ENCODE assay signal across 17 cellular contexts in the genomic region with DNA sequence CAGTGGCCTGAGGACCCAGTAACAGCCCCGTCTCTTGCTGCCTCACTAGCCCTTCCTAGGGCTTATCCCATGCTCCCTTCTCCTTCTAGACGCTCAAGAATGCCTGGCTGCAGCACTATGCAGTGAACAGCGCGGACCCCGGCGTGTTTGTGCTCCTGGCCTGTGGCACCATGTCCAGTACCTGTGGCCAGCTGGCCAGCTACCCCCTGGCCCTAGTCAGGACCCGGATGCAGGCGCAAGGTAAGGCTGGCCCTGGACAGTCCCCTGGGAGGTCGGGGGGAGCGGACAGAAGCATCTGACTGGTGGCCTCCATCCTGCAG. TPM values are rescaled to one million over a fixed set of nuclear protein-coding genes. Genes with fewer than 3 reads are reported as not detected.
A peak's percentile ranks its signal among the peaks of the same experiment; 100 is the strongest.
DNase-seq lines count a peak whose midpoint lies in the region; ATAC-seq and TF ChIP-seq lines count a peak whose summit lies in the region.
"Had no signal": no experiment of that assay in that cellular context is flagged by ENCODE, and none has a peak within 500 bp of the region (broad histone marks: within the 10 kb centered on the region; RNA-seq: fewer than 3 reads in every experiment).

No MANE protein-coding gene starts in this region.

- POLR2A ChIA-PET in activated CD8-positive, alpha-beta T cell treated with anti-CD3 and anti-CD28 coated beads, Interleukin-2, amount 10 ng/mL, durations not matched to agents 7 days and 5 days (lab: Charles Lee), result no interaction called here
- POLR2A ChIA-PET in activated CD8-positive, alpha-beta T cell treated with anti-CD3 and anti-CD28 coated beads for 36 hours (lab: Charles Lee), result no interaction called here
- POLR2A ChIA-PET in RWPE1 (lab: Yijun Ruan, JAX; ENCODE audit: low non-redundant PET), result no interaction called here

- H3K36me3 ChIP-seq in WERI-Rb-1, result peaks cover 72% of the 10 kb centered on the region

- TF ChIP-seq CTCF in activated CD8-positive, alpha-beta T cell treated with anti-CD3 and anti-CD28 coated beads for 36 hours (IDR thresholded peaks at IDR 0.05), result no peak
- TF ChIP-seq CTCF in RWPE1 (conservative IDR thresholded peaks at IDR 0.05; ENCODE audit: low read depth) (no peak), nephron progenitor cell (IDR thresholded peaks at IDR 0.05) (no peak), WERI-Rb-1 (IDR thresholded peaks at IDR 0.05; ENCODE audit: low read depth, low read length) (no peak)

- CTCF ChIA-PET in activated CD8-positive, alpha-beta T cell treated with anti-CD3 and anti-CD28 coated beads, Interleukin-2, amount 10 ng/mL, durations not matched to agents 7 days and 5 days (lab: Charles Lee), result interaction anchor here (2.7 kb wide), 1 partner anchor 11 kb away, joined by 16 read pairs; no protein-coding TSS in a partner anchor
- CTCF ChIA-PET in activated CD8-positive, alpha-beta T cell treated with anti-CD3 and anti-CD28 coated beads for 36 hours (lab: Charles Lee), result interaction anchor here (1.2 to 2.6 kb wide), 4 partner anchors 11 to 164 kb away, joined by 3 to 22 read pairs (median 7); no protein-coding TSS in a partner anchor
- CTCF ChIA-PET in RWPE1 (lab: Yijun Ruan, JAX), result interaction anchor here (0.6 to 6.6 kb wide), 4 partner anchors 10 to 164 kb away, joined by 3 to 51 read pairs (median 5); no protein-coding TSS in a partner anchor

- intact Hi-C loops in activated CD8-positive, alpha-beta T cell treated with anti-CD3 and anti-CD28 coated beads for 36 hours (cut with micrococcal nuclease), result no loop called here

- no peak for ATAC-seq in activated CD8-positive, alpha-beta T cell treated with anti-CD3 and anti-CD28 coated beads, Interleukin-2, amount 10 ng/mL, durations not matched to agents 7 days and 5 days
- no peak for ATAC-seq in activated CD8-positive, alpha-beta T cell treated with anti-CD3 and anti-CD28 coated beads for 36 hours
- ATAC-seq in stimulated activated naive B cell treated with anti-CD40 and anti-IgM and Interleukin-4, amounts not matched to agents 10 μg/mL and 1 μg/mL and 100 μg/mL, for 72 hours (replicated peaks), result peak in 1 of 2 donors; percentile 11
- no peak for ATAC-seq in HG02759 (IDR thresholded peaks at IDR 0.05; ENCODE audit: unreplicated experiment)

- H3K4me3 Mint-ChIP-seq in activated CD8-positive, alpha-beta T cell treated with anti-CD3 and anti-CD28 coated beads, Interleukin-2, amount 10 ng/mL, durations not matched to agents 7 days and 5 days, result no peak overlapping the region
- H3K4me3 Mint-ChIP-seq in activated CD8-positive, alpha-beta T cell treated with anti-CD3 and anti-CD28 coated beads for 36 hours, result no peak overlapping the region
- no peak overlapping the region for H3K4me3 Mint-ChIP-seq in nephron progenitor cell
- no peak overlapping the region for H3K4me3 Mint-ChIP-seq in stimulated activated naive B cell treated with anti-CD40 and anti-IgM and Interleukin-4, amounts not matched to agents 10 μg/mL and 1 μg/mL and 100 μg/mL, for 72 hours
- H3K4me3 Mint-ChIP-seq: IgD-negative memory B cell had no signal

- H3K9me3 Mint-ChIP-seq in activated CD8-positive, alpha-beta T cell treated with anti-CD3 and anti-CD28 coated beads, Interleukin-2, amount 10 ng/mL, durations not matched to agents 7 days and 5 days (ENCODE audit: insufficient read depth), result no peaks in the 10 kb centered on the region
- no peaks in the 10 kb centered on the region for H3K9me3 Mint-ChIP-seq in activated CD8-positive, alpha-beta T cell treated with anti-CD3 and anti-CD28 coated beads for 36 hours
- H3K9me3 Mint-ChIP-seq in nephron progenitor cell, result no peaks in the 10 kb centered on the region
- H3K9me3 Mint-ChIP-seq in stimulated activated naive B cell treated with anti-CD40 and anti-IgM and Interleukin-4, amounts not matched to agents 10 μg/mL and 1 μg/mL and 100 μg/mL, for 72 hours, result no peaks in the 10 kb centered on the region
- H3K9me3 Mint-ChIP-seq: IgD-negative memory B cell had no signal

- H3K9me3 ChIP-seq in WERI-Rb-1 (ENCODE audit: severe bottlenecking), result no peaks in the 10 kb centered on the region
- H3K9me3 ChIP-seq: SJSA1 had no signal

- peaks cover 31% of the 10 kb centered on the region for H3K4me1 Mint-ChIP-seq in activated CD8-positive, alpha-beta T cell treated with anti-CD3 and anti-CD28 coated beads, Interleukin-2, amount 10 ng/mL, durations not matched to agents 7 days and 5 days (ENCODE audit: low read depth)
- peaks cover 26% of the 10 kb centered on the region for H3K4me1 Mint-ChIP-seq in activated CD8-positive, alpha-beta T cell treated with anti-CD3 and anti-CD28 coated beads for 36 hours (ENCODE audit: low read depth)
- H3K4me1 Mint-ChIP-seq in nephron progenitor cell, result peaks cover 57% of the 10 kb centered on the region
- H3K4me1 Mint-ChIP-seq in stimulated activated naive B cell treated with anti-CD40 and anti-IgM and Interleukin-4, amounts not matched to agents 10 μg/mL and 1 μg/mL and 100 μg/mL, for 72 hours, result peaks cover 21 to 22% of the 10 kb centered on the region in 2 donors

- peak overlapping the region; percentile 37 for H3K27ac ChIP-seq in RWPE1
- H3K27ac ChIP-seq in WERI-Rb-1, result no peak overlapping the region; the same call in 1 of the 2 replicates
- H3K27ac ChIP-seq: 22Rv1, SJSA1 had no signal

- H3K27me3 Mint-ChIP-seq in activated CD8-positive, alpha-beta T cell treated with anti-CD3 and anti-CD28 coated beads, Interleukin-2, amount 10 ng/mL, durations not matched to agents 7 days and 5 days (ENCODE audit: low read depth), result no peaks in the 10 kb centered on the region
- no peaks in the 10 kb centered on the region for H3K27me3 Mint-ChIP-seq in activated CD8-positive, alpha-beta T cell treated with anti-CD3 and anti-CD28 coated beads for 36 hours
- H3K27me3 Mint-ChIP-seq in nephron progenitor cell (ENCODE audit: low read depth, poor library complexity), result peaks cover 4% of the 10 kb centered on the region
- no peaks in the 10 kb centered on the region for H3K27me3 Mint-ChIP-seq in stimulated activated naive B cell treated with anti-CD40 and anti-IgM and Interleukin-4, amounts not matched to agents 10 μg/mL and 1 μg/mL and 100 μg/mL, for 72 hours
- H3K27me3 Mint-ChIP-seq: IgD-negative memory B cell had no signal

- H3K27ac Mint-ChIP-seq in activated CD8-positive, alpha-beta T cell treated with anti-CD3 and anti-CD28 coated beads, Interleukin-2, amount 10 ng/mL, durations not matched to agents 7 days and 5 days, result peak overlapping the region; percentile 70
- H3K27ac Mint-ChIP-seq in activated CD8-positive, alpha-beta T cell treated with anti-CD3 and anti-CD28 coated beads for 36 hours, result no peak overlapping the region
- H3K27ac Mint-ChIP-seq in nephron progenitor cell, result peak overlapping the region; percentile 80
- peak overlapping the region; percentile 79 for H3K27ac Mint-ChIP-seq in stimulated activated naive B cell treated with anti-CD40 and anti-IgM and Interleukin-4, amounts not matched to agents 10 μg/mL and 1 μg/mL and 100 μg/mL, for 72 hours
- H3K27ac Mint-ChIP-seq: IgD-negative memory B cell had no signal

- H3K27me3 ChIP-seq in WERI-Rb-1 (ENCODE audit: insufficient read depth, low read depth, severe bottlenecking), result no peaks in the 10 kb centered on the region
- H3K27me3 ChIP-seq: SJSA1 had no signal

- H3K36me3 Mint-ChIP-seq in activated CD8-positive, alpha-beta T cell treated with anti-CD3 and anti-CD28 coated beads, Interleukin-2, amount 10 ng/mL, durations not matched to agents 7 days and 5 days (ENCODE audit: low read depth), result peaks cover 63% of the 10 kb centered on the region
- peaks cover 34% of the 10 kb centered on the region for H3K36me3 Mint-ChIP-seq in activated CD8-positive, alpha-beta T cell treated with anti-CD3 and anti-CD28 coated beads for 36 hours (ENCODE audit: low read depth)
- H3K36me3 Mint-ChIP-seq in nephron progenitor cell (ENCODE audit: low read depth), result peaks cover 21% of the 10 kb centered on the region
- H3K36me3 Mint-ChIP-seq in stimulated activated naive B cell treated with anti-CD40 and anti-IgM and Interleukin-4, amounts not matched to agents 10 μg/mL and 1 μg/mL and 100 μg/mL, for 72 hours, result peaks cover 46 to 69% of the 10 kb centered on the region in 2 donors
- H3K36me3 Mint-ChIP-seq: IgD-negative memory B cell had no signal

- DNase-seq in activated CD8-positive, alpha-beta T cell treated with anti-CD3 and anti-CD28 coated beads, Interleukin-2, amount 10 ng/mL, durations not matched to agents 7 days and 5 days, result no peak
- no peak for DNase-seq in activated CD8-positive, alpha-beta T cell treated with anti-CD3 and anti-CD28 coated beads for 36 hours
- no peak for DNase-seq in RWPE1 (ENCODE audit: low spot score)
- DNase-seq in nephron progenitor cell, result no peak
- DNase-seq in stimulated activated naive B cell treated with anti-CD40 and anti-IgM and Interleukin-4, amounts not matched to agents 10 μg/mL and 1 μg/mL and 100 μg/mL, for 72 hours, result no peak
- no peak for DNase-seq in WERI-Rb-1
- no peak for DNase-seq in COLO829 (ENCODE audit: low spot score)
- DNase-seq: NCI-H1436 treated with DMSO at 0.1 percent for 48 hours; NCI-H226; NCI-H526; NK-92 treated with Interleukin-12 subunit alpha and Interleukin-12 subunit beta, amount 100 ng/mL, for 24 hours; OCI-M1; RPMI8226 had no signal

- H3K4me3 ChIP-seq in WERI-Rb-1 (ENCODE audit: low read depth, low read length), result no peak overlapping the region
- H3K4me3 ChIP-seq: SJSA1 had no signal

RNA-seq across cellular contexts. Expression of gene PTGES2, which starts 20.6 kb away (rescaled TPM):
- total RNA-seq in activated CD8-positive, alpha-beta T cell treated with anti-CD3 and anti-CD28 coated beads, Interleukin-2, amount 10 ng/mL, durations not matched to agents 7 days and 5 days, result 10 to 100 TPM; 51.8 to 57.7 TPM
- 10 to 100 TPM; 40.8 to 49.5 TPM for total RNA-seq in activated CD8-positive, alpha-beta T cell treated with anti-CD3 and anti-CD28 coated beads for 36 hours

RNA-seq across cellular contexts. Expression of gene SLC25A25, which starts 38.9 kb away (rescaled TPM):
- total RNA-seq in activated CD8-positive, alpha-beta T cell treated with anti-CD3 and anti-CD28 coated beads, Interleukin-2, amount 10 ng/mL, durations not matched to agents 7 days and 5 days, result 10 to 100 TPM; 17.2 to 19.2 TPM
- total RNA-seq in activated CD8-positive, alpha-beta T cell treated with anti-CD3 and anti-CD28 coated beads for 36 hours, result 10 to 100 TPM; 12.9 to 14.6 TPM

RNA-seq across cellular contexts. Expression of gene NAIF1, which starts 39.8 kb away (rescaled TPM):
- total RNA-seq in activated CD8-positive, alpha-beta T cell treated with anti-CD3 and anti-CD28 coated beads, Interleukin-2, amount 10 ng/mL, durations not matched to agents 7 days and 5 days, result 10 to 100 TPM; 13.3 to 15.4 TPM
- total RNA-seq in activated CD8-positive, alpha-beta T cell treated with anti-CD3 and anti-CD28 coated beads for 36 hours, result 10 to 100 TPM in 1 of 2 experiments, 1 to 10 TPM in 1; 8.4 to 11.8 TPM

RNA-seq across cellular contexts. Expression of gene LCN2, which starts 42.4 kb away (rescaled TPM):
- not detected for total RNA-seq in activated CD8-positive, alpha-beta T cell treated with anti-CD3 and anti-CD28 coated beads, Interleukin-2, amount 10 ng/mL, durations not matched to agents 7 days and 5 days
- not detected for total RNA-seq in activated CD8-positive, alpha-beta T cell treated with anti-CD3 and anti-CD28 coated beads for 36 hours
- total RNA-seq: SJSA1 had no signal

RNA-seq across cellular contexts. Expression of gene BBLN, which starts 53.2 kb away (rescaled TPM):
- 100 to 1,000 TPM in 1 of 2 experiments, 10 to 100 TPM in 1; 94.3 to 105 TPM for total RNA-seq in activated CD8-positive, alpha-beta T cell treated with anti-CD3 and anti-CD28 coated beads, Interleukin-2, amount 10 ng/mL, durations not matched to agents 7 days and 5 days
- 100 to 1,000 TPM; 127 to 132 TPM for total RNA-seq in activated CD8-positive, alpha-beta T cell treated with anti-CD3 and anti-CD28 coated beads for 36 hours
